Comparison of ENCODE assay signal across 1 cellular context in genomic region chr22:27331526-27332281, GRCh38.
TF ChIP-seq lines count a peak whose summit lies in the region.

No MANE protein-coding gene starts in this region.

TF ChIP-seq in liver, 16 proteins besides CTCF, POLR2A, EP300 and RAD21 (continued from another document):
- TF ChIP-seq REST (IDR thresholded peaks at IDR 0.05) (no peak), NR2F2 (IDR thresholded peaks at IDR 0.05) (no peak)
